In genomic region chr16:2963611-2964415, GRCh38 we compare ENCODE assay signal across 9 cellular contexts. TPM values are rescaled to one million over a fixed set of nuclear protein-coding genes. Genes with fewer than 3 reads are reported as not detected.
DNase-seq lines count a peak whose midpoint lies in the region; ATAC-seq, FAIRE-seq and TF ChIP-seq lines count a peak whose summit lies in the region.
"Had no signal": no experiment of that assay in that cellular context is flagged by ENCODE, and none has a peak within 500 bp of the region (broad histone marks: within the 10 kb centered on the region; RNA-seq: fewer than 3 reads in every experiment).

Gene KREMEN2 (plus strand): TSS chr16:2964275. CDS start chr16:2964521, 246 bp downstream.

- no peaks in the 10 kb centered on the region for H3K36me3 Mint-ChIP-seq in activated naive CD4-positive, alpha-beta T cell treated with anti-CD3 and anti-CD28 coated beads, Interleukin-2, amount 10 ng/mL, durations not matched to agents 7 days and 5 days

- H3K27me3 ChIP-seq in kidney epithelial cell (ENCODE audit: control insufficient read depth, insufficient read depth, low read length) (peaks cover 50% of the 10 kb centered on the region), suprapubic skin (peaks cover 85% of the 10 kb centered on the region)

- H3K4me3 ChIP-seq in AG10803 (ENCODE audit: low read length) (peak within 1 kb of the TSS; percentile 20; the same call in 1 of the 2 replicates), kidney epithelial cell (ENCODE audit: low read depth, low read length) (peak within 1 kb of the TSS; percentile 30), suprapubic skin (peak within 1 kb of the TSS; percentile 43)

- H3K4me1 ChIP-seq in suprapubic skin, result peaks cover 71% of the 10 kb centered on the region

- TF ChIP-seq EP300 in suprapubic skin (IDR thresholded peaks at IDR 0.05), result no peak

- H3K9me3 Mint-ChIP-seq in activated naive CD4-positive, alpha-beta T cell treated with anti-CD3 and anti-CD28 coated beads, Interleukin-2, amount 10 ng/mL, durations not matched to agents 7 days and 5 days, result no peaks in the 10 kb centered on the region

- no CpG with 5 or more reads among the region's 64 CpGs for WGBS in suprapubic skin

- CTCF ChIA-PET in activated naive CD4-positive, alpha-beta T cell treated with anti-CD3 and anti-CD28 coated beads, Interleukin-2, amount 10 ng/mL, durations not matched to agents 7 days and 5 days (lab: Charles Lee), result interaction anchor here (1.1 to 1.8 kb wide), 3 partner anchors 11 to 21 kb away, joined by 3 to 4 read pairs (median 3); no protein-coding TSS in a partner anchor

- FAIRE-seq in GM12892 (lab: Jason Lieb, UNC), result peak; percentile 5

- H3K27ac Mint-ChIP-seq in activated naive CD4-positive, alpha-beta T cell treated with anti-CD3 and anti-CD28 coated beads, Interleukin-2, amount 10 ng/mL, durations not matched to agents 7 days and 5 days, result no peak within 1 kb of the TSS

- no peaks in the 10 kb centered on the region for H3K9me3 ChIP-seq in suprapubic skin

- DNase-seq in AG10803 (ENCODE audit: low read depth) (no peak), GM12892 (ENCODE audit: insufficient read length) (no peak), NCI-H524 treated with DMSO at 0.1 percent for 48 hours (lab: John Stamatoyannopoulos, UW) (peak; percentile 52), kidney epithelial cell (ENCODE audit: low read depth) (no peak), suprapubic skin (ENCODE audit: low spot score in 2 of 2) (peak in 1 of 2 donors; percentile 67)
- DNase-seq in activated naive CD4-positive, alpha-beta T cell treated with anti-CD3 and anti-CD28 coated beads, Interleukin-2, amount 10 ng/mL, durations not matched to agents 7 days and 5 days, result peak; percentile 56
- no peak for DNase-seq in NK-92 treated with Interleukin-12 subunit alpha and Interleukin-12 subunit beta, amount 100 ng/mL, for 24 hours (lab: John Stamatoyannopoulos, UW)

- TF ChIP-seq POLR2A in GM12892 (IDR thresholded peaks at IDR 0.05; ENCODE audit: low read depth, low read length) (no peak), suprapubic skin (IDR thresholded peaks at IDR 0.05) (no peak)

- H3K27ac ChIP-seq in suprapubic skin, result no peak within 1 kb of the TSS

- H3K27me3 Mint-ChIP-seq in activated naive CD4-positive, alpha-beta T cell treated with anti-CD3 and anti-CD28 coated beads, Interleukin-2, amount 10 ng/mL, durations not matched to agents 7 days and 5 days, result peaks cover 100% of the 10 kb centered on the region

- H3K4me1 Mint-ChIP-seq in activated naive CD4-positive, alpha-beta T cell treated with anti-CD3 and anti-CD28 coated beads, Interleukin-2, amount 10 ng/mL, durations not matched to agents 7 days and 5 days, result peaks cover 31% of the 10 kb centered on the region

- no peaks in the 10 kb centered on the region for H3K36me3 ChIP-seq in kidney epithelial cell (ENCODE audit: control insufficient read depth, insufficient read depth, low read length)
- no peaks in the 10 kb centered on the region for H3K36me3 ChIP-seq in suprapubic skin

- ATAC-seq in GM18520 (IDR thresholded peaks at IDR 0.05; ENCODE audit: unreplicated experiment), result no peak

- no peak for TF ChIP-seq CTCF in AG10803 (conservative IDR thresholded peaks at IDR 0.05; ENCODE audit: low read length)
- TF ChIP-seq CTCF in kidney epithelial cell (IDR thresholded peaks at IDR 0.05; ENCODE audit: insufficient read depth, low read length, poor library complexity, severe bottlenecking), result no peak
- no peak for TF ChIP-seq CTCF in suprapubic skin (IDR thresholded peaks at IDR 0.05)

- H3K4me3 Mint-ChIP-seq in activated naive CD4-positive, alpha-beta T cell treated with anti-CD3 and anti-CD28 coated beads, Interleukin-2, amount 10 ng/mL, durations not matched to agents 7 days and 5 days, result peak within 1 kb of the TSS; percentile 50

RNA-seq across cellular contexts. Expression of gene KREMEN2, which starts in this region (rescaled TPM):
- not detected for polyA plus RNA-seq in GM12892 (2012; ENCODE audit: missing spikeins)
- total RNA-seq in kidney epithelial cell (0.04 and 1.3 TPM in 2 replicates), suprapubic skin (1 to 10 TPM; 1.0 to 4.2 (median 3.9) TPM)
- total RNA-seq: liver had no signal
- polyA plus RNA-seq: liver had no signal

Comparison
In these comparisons a context has a peak if more than half of its experiments do, and no peak if none do; other contexts are left out.
1. DNase-seq: peak in NCI-H524 treated with DMSO at 0.1 percent for 48 hours (single experiment) and activated naive CD4-positive, alpha-beta T cell treated with anti-CD3 and anti-CD28 coated beads, Interleukin-2, amount 10 ng/mL, durations not matched to agents 7 days and 5 days (single experiment); none in AG10803 (single experiment), GM12892 (single experiment), kidney epithelial cell (single experiment) and NK-92 treated with Interleukin-12 subunit alpha and Interleukin-12 subunit beta, amount 100 ng/mL, for 24 hours (single experiment).
2. Peak in every context shown above with its lines, with median percentiles within 50 percentile points of each other: H3K4me3 ChIP-seq.